Comparison of ENCODE assay signal across 16 cellular contexts in genomic region chr6:14468656-14469321, GRCh38.
"Had no signal": no experiment of that assay in that cellular context is flagged by ENCODE, and none has a peak within 500 bp of the region (broad histone marks: within the 10 kb centered on the region; RNA-seq: fewer than 3 reads in every experiment).

No MANE protein-coding gene starts in this region.

- H3K4me3 ChIP-seq: coronary artery, dorsolateral prefrontal cortex, gastrocnemius medialis, left ventricle myocardium inferior, lower lobe of right lung, neural progenitor cell, ovary, smooth muscle cell, uterus had no signal

- ATAC-seq: gastrocnemius medialis, left cardiac atrium, natural killer cell had no signal

- H2AFZ ChIP-seq: neural progenitor cell had no signal

- H3K4me2 ChIP-seq: neural progenitor cell, smooth muscle cell had no signal

- H3K27me3 ChIP-seq: gastrocnemius medialis, neural progenitor cell, ovary, uterus had no signal

- H3K4me1 ChIP-seq: lower lobe of right lung, neural progenitor cell, uterus had no signal

- H3K27ac ChIP-seq: coronary artery, dorsolateral prefrontal cortex, gastrocnemius medialis, left ventricle myocardium inferior, lower lobe of right lung, neural progenitor cell, ovary, uterus had no signal

- H3K9me3 ChIP-seq: gastrocnemius medialis, lower lobe of right lung, ovary, uterus had no signal

- DNase-seq: dorsolateral prefrontal cortex; effector CD8-positive, alpha-beta T cell; gastrocnemius medialis; left cardiac atrium; left ventricle myocardium inferior; lower lobe of right lung; natural killer cell; nucleus accumbens; ovary; right cardiac atrium; stimulated activated CD4-positive, alpha-beta T cell treated with anti-CD3 and anti-CD28 coated beads, Interleukin-2, amount 100 ng/mL, for 48 hours; stimulated activated naive CD4-positive, alpha-beta T cell treated with Interleukin-2 at 50 U/mL for 16 hours; uterus had no signal

- H3K9ac ChIP-seq: neural progenitor cell had no signal

- H3K36me3 ChIP-seq: gastrocnemius medialis, lower lobe of right lung, neural progenitor cell, ovary, uterus had no signal
